ENCODE assay signal across 11 cellular contexts in genomic region chr1:54397090-54397591, GRCh38. TPM values are rescaled to one million over a fixed set of nuclear protein-coding genes. Genes with fewer than 3 reads are reported as not detected.
DNase-seq lines count a peak whose midpoint lies in the region; ATAC-seq and TF ChIP-seq lines count a peak whose summit lies in the region.
"Had no signal": no experiment of that assay in that cellular context is flagged by ENCODE, and none has a peak within 500 bp of the region (broad histone marks: within the 10 kb centered on the region; RNA-seq: fewer than 3 reads in every experiment).

No MANE protein-coding gene starts in this region.

- peak; percentile 21 for DNase-seq in NCI-H446 treated with DMSO at 0.1 percent for 48 hours (lab: John Stamatoyannopoulos, UW)
- peak in 7 of 61 donors; percentile 8 to 47 (median 37) for DNase-seq in caudate nucleus (lab: John Stamatoyannopoulos, UW)
- DNase-seq in right lobe of liver: peak; percentile 45 to 78 (median 75)
- no peak for DNase-seq in thoracic aorta (ENCODE audit: low spot score)
- no peak for DNase-seq in osteoblast (ENCODE audit: insufficient read length, low spot score, missing footprints)
- no peak for DNase-seq in activated CD4-positive, CD25-positive, alpha-beta regulatory T cell treated with anti-CD3 and anti-CD28 coated beads, Interleukin-2, amount 50 U/mL, for 72 hours
- DNase-seq: brain microvascular endothelial cell; Calu3; stimulated activated naive CD4-positive, alpha-beta T cell had no signal

- H3K4me3 ChIP-seq in right lobe of liver: no peak overlapping the region
- peak overlapping the region; percentile 8 for H3K4me3 ChIP-seq in thoracic aorta
- no peak overlapping the region for H3K4me3 ChIP-seq in osteoblast (ENCODE audit: insufficient read depth, low read length)
- H3K4me3 ChIP-seq: SK-N-MC had no signal

- TF ChIP-seq POLR2A in right lobe of liver (IDR thresholded peaks at IDR 0.05): no peak

- H3K27ac Mint-ChIP-seq in stimulated activated memory B cell treated with anti-CD40 and anti-IgM and Interleukin-4, amounts not matched to agents 10 μg/mL and 1 μg/mL and 100 μg/mL, for 72 hours: no peak overlapping the region

- peaks cover 0 to 24% (median 12%) of the 10 kb centered on the region in 4 donors for H3K4me1 ChIP-seq in right lobe of liver
- H3K4me1 ChIP-seq in thoracic aorta (ENCODE audit: control insufficient read depth in 1 of 2, low read depth in 2 of 2): peaks cover 12 to 34% of the 10 kb centered on the region in 2 donors
- H3K4me1 ChIP-seq in osteoblast (ENCODE audit: insufficient read depth, low read length): no peaks in the 10 kb centered on the region

- TF ChIP-seq CTCF in right lobe of liver (IDR thresholded peaks at IDR 0.05): no peak
- no peak for TF ChIP-seq CTCF in thoracic aorta (IDR thresholded peaks at IDR 0.05)
- no peak for TF ChIP-seq CTCF in osteoblast (IDR thresholded peaks at IDR 0.05; ENCODE audit: extremely low read depth, low read depth, low read length)

- no peak overlapping the region for H2AFZ ChIP-seq in osteoblast (ENCODE audit: low read length)

- intact Hi-C loops in right lobe of liver (cut with DNase I): no loop called here

- H3K9me3 Mint-ChIP-seq in stimulated activated memory B cell treated with anti-CD40 and anti-IgM and Interleukin-4, amounts not matched to agents 10 μg/mL and 1 μg/mL and 100 μg/mL, for 72 hours: no peaks in the 10 kb centered on the region

- no peaks in the 10 kb centered on the region for H3K27me3 Mint-ChIP-seq in stimulated activated memory B cell treated with anti-CD40 and anti-IgM and Interleukin-4, amounts not matched to agents 10 μg/mL and 1 μg/mL and 100 μg/mL, for 72 hours

- H3K36me3 ChIP-seq in right lobe of liver: peaks cover 0 to 49% (median 17%) of the 10 kb centered on the region in 4 donors
- peaks cover 41% of the 10 kb centered on the region for H3K36me3 ChIP-seq in thoracic aorta
- H3K36me3 ChIP-seq in osteoblast (ENCODE audit: insufficient read depth, low read length): peaks cover 51% of the 10 kb centered on the region

- peaks cover 47% of the 10 kb centered on the region for H3K36me3 Mint-ChIP-seq in stimulated activated memory B cell treated with anti-CD40 and anti-IgM and Interleukin-4, amounts not matched to agents 10 μg/mL and 1 μg/mL and 100 μg/mL, for 72 hours

- H3K27me3 ChIP-seq in right lobe of liver (no peaks in the 10 kb centered on the region), thoracic aorta (replicated peaks; ENCODE audit: insufficient read depth) (no peaks in the 10 kb centered on the region), osteoblast (ENCODE audit: insufficient read depth, low read length) (no peaks in the 10 kb centered on the region)
- H3K27me3 ChIP-seq: brain microvascular endothelial cell had no signal

- no peak overlapping the region for H3K4me2 ChIP-seq in osteoblast (ENCODE audit: insufficient read depth, low read length)

- 27% methylated on average over 5 of the region's 5 CpGs for WGBS in right lobe of liver (ENCODE audit: insufficient coverage, low coverage, low lambda C conversion rate, missing lambda C conversion rate)

- ATAC-seq in right lobe of liver: peak; percentile 89 to 96 (median 94)
- ATAC-seq in thoracic aorta (ENCODE audit: insufficient number of reproducible peaks, low FRiP score, low read depth): no peak
- ATAC-seq in stimulated activated memory B cell treated with anti-CD40 and anti-IgM and Interleukin-4, amounts not matched to agents 10 μg/mL and 1 μg/mL and 100 μg/mL, for 72 hours: no peak

- H4K20me1 ChIP-seq in osteoblast (ENCODE audit: insufficient read depth, low read length): peaks cover 16% of the 10 kb centered on the region

- peaks cover 14% of the 10 kb centered on the region for H3K4me1 Mint-ChIP-seq in stimulated activated memory B cell treated with anti-CD40 and anti-IgM and Interleukin-4, amounts not matched to agents 10 μg/mL and 1 μg/mL and 100 μg/mL, for 72 hours

- H3K4me3 Mint-ChIP-seq in stimulated activated memory B cell treated with anti-CD40 and anti-IgM and Interleukin-4, amounts not matched to agents 10 μg/mL and 1 μg/mL and 100 μg/mL, for 72 hours: no peak overlapping the region

- peaks cover 20% of the 10 kb centered on the region for H3K79me2 ChIP-seq in osteoblast (ENCODE audit: insufficient read depth, low read length)

- H3K9me3 ChIP-seq in right lobe of liver: no peaks in the 10 kb centered on the region
- H3K9me3 ChIP-seq in thoracic aorta: no peaks in the 10 kb centered on the region
- H3K9me3 ChIP-seq in osteoblast (ENCODE audit: low read depth, low read length): no peaks in the 10 kb centered on the region

- H3K27ac ChIP-seq in caudate nucleus (ENCODE audit: low read depth, low read length) (peak overlapping the region; percentile 1), right lobe of liver (peak overlapping the region in 1 of 3 donors; percentile 35), thoracic aorta (peak overlapping the region; percentile 15 to 27), osteoblast (ENCODE audit: low read depth, low read length) (no peak overlapping the region)
- H3K27ac ChIP-seq: brain microvascular endothelial cell, SK-N-MC had no signal

RNA-seq across cellular contexts. Expression of gene SSBP3, which starts 9.1 kb away (rescaled TPM):
- 10 to 100 TPM; 19.4 to 34.1 (median 24.4) TPM for total RNA-seq in right lobe of liver
- 10 to 100 TPM; 33.4 to 87.1 TPM for total RNA-seq in thoracic aorta
- total RNA-seq in osteoblast: 14.5 and 18.3 TPM in 2 replicates

Comparison
In these comparisons a context has a peak if more than half of its experiments do, and no peak if none do; other contexts are left out.
1. DNase-seq: peak in NCI-H446 treated with DMSO at 0.1 percent for 48 hours (single experiment) and right lobe of liver (3 of 3); none in thoracic aorta (single experiment), osteoblast (single experiment) and activated CD4-positive, CD25-positive, alpha-beta regulatory T cell treated with anti-CD3 and anti-CD28 coated beads, Interleukin-2, amount 50 U/mL, for 72 hours (single experiment).
2. ATAC-seq: peak in right lobe of liver (4 of 4); none in thoracic aorta (single experiment) and stimulated activated memory B cell treated with anti-CD40 and anti-IgM and Interleukin-4, amounts not matched to agents 10 μg/mL and 1 μg/mL and 100 μg/mL, for 72 hours (single experiment).